In genomic region chr7:64465551-64465950, GRCh38 we compare ENCODE assay signal across 23 cellular contexts.
"Had no signal": no experiment of that assay in that cellular context is flagged by ENCODE, and none has a peak within 500 bp of the region (broad histone marks: within the 10 kb centered on the region; RNA-seq: fewer than 3 reads in every experiment).

No MANE protein-coding gene starts in this region.

- H3K4me1 ChIP-seq: colonic mucosa, esophagus squamous epithelium, foreskin keratinocyte, gastrocnemius medialis, gastroesophageal sphincter, heart right ventricle had no signal

- DNase-seq: colonic mucosa; cortex of kidney; dermis blood vessel endothelial cell; dorsolateral prefrontal cortex; effector CD4-positive, alpha-beta T cell; effector CD8-positive, alpha-beta T cell; effector memory CD4-positive, alpha-beta T cell; effector memory CD8-positive, alpha-beta T cell; endodermal cell; erythroblast; esophagus squamous epithelium; foreskin fibroblast; foreskin keratinocyte; foreskin melanocyte; gastrocnemius medialis; glutamatergic neuron; head of caudate nucleus; heart left ventricle; heart right ventricle had no signal

- H3K4me3 ChIP-seq: colonic mucosa, coronary artery, dorsolateral prefrontal cortex, esophagus muscularis mucosa, esophagus squamous epithelium, gastrocnemius medialis, gastroesophageal sphincter, heart left ventricle, heart right ventricle had no signal

- H3K36me3 ChIP-seq: colonic mucosa, esophagus muscularis mucosa, esophagus squamous epithelium, gastrocnemius medialis, gastroesophageal sphincter, heart left ventricle, heart right ventricle had no signal

- H3K9me3 ChIP-seq: colonic mucosa, gastrocnemius medialis had no signal

- H3K27me3 ChIP-seq: colonic mucosa, dorsolateral prefrontal cortex, esophagus muscularis mucosa, esophagus squamous epithelium, foreskin keratinocyte, gastrocnemius medialis, gastroesophageal sphincter, heart left ventricle, heart right ventricle had no signal

- H3K27ac ChIP-seq: colonic mucosa, coronary artery, dorsolateral prefrontal cortex, epithelial cell of prostate, esophagus muscularis mucosa, esophagus squamous epithelium, foreskin keratinocyte, gastrocnemius medialis, gastroesophageal sphincter, heart left ventricle, heart right ventricle had no signal
